ENCODE assay signal across 18 cellular contexts in the genomic region with DNA sequence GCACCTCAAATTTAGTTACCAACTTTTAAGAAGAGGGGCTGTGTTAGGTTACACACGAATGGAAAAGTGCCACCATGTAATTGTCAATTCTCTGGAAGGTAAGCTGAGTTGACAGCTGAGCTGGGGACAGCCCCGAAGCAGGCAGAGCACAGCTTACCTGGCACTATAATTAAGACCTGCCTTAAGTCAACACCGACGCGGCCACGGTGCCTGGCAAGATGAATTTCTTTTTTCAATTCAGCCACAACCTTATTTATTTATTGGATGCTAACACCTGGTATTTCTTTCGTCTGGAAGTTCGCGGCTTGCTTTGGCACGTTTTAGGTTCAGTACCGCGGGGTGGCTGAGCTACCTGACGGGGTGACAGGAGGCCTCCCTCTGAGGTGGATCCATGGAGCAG. TPM values are rescaled to one million over a fixed set of nuclear protein-coding genes. Genes with fewer than 3 reads are reported as not detected.
"Had no signal": no experiment of that assay in that cellular context is flagged by ENCODE, and none has a peak within 500 bp of the region (broad histone marks: within the 10 kb centered on the region; RNA-seq: fewer than 3 reads in every experiment).

No MANE protein-coding gene starts in this region.

- H3K27ac ChIP-seq: ascending aorta, colonic mucosa had no signal

- H3K36me3 ChIP-seq: ascending aorta, colonic mucosa had no signal

- ATAC-seq: activated CD8-positive, alpha-beta T cell treated with anti-CD3 and anti-CD28 coated beads for 36 hours; activated T-cell treated with anti-CD3 and anti-CD28 coated beads, Interleukin-2, amount 50 U/mL, for 4 hours; left lobe of liver; stimulated activated naive B cell treated with anti-CD40 and anti-IgM and Interleukin-4, amounts not matched to agents 10 μg/mL and 1 μg/mL and 100 μg/mL, for 72 hours had no signal

- H3K4me3 ChIP-seq: ascending aorta, colonic mucosa, lung had no signal

- H3K9me3 ChIP-seq: ascending aorta, colonic mucosa had no signal

- DNase-seq: activated CD4-positive, alpha-beta T cell treated with anti-CD3 and anti-CD28 coated beads, Interleukin-2, amount 10 ng/mL, durations not matched to agents 24 days and 14 days; activated CD8-positive, alpha-beta T cell treated with anti-CD3 and anti-CD28 coated beads for 36 hours; activated effector memory CD4-positive, alpha-beta T cell treated with Interleukin-2 at 50 U/mL for 16 hours; activated naive CD4-positive, alpha-beta T cell treated with anti-CD3 and anti-CD28 coated beads, Interleukin-2, amount 50 U/mL, for 16 hours; activated T-cell treated with anti-CD3 and anti-CD28 coated beads, Interleukin-2, amount 50 U/mL, for 4 hours; colonic mucosa; erythroblast; foreskin melanocyte; glutamatergic neuron; hypothalamus; islet precursor cell; occipital lobe; retina; stimulated activated naive B cell treated with anti-CD40 and anti-IgM and Interleukin-4, amounts not matched to agents 10 μg/mL and 1 μg/mL and 100 μg/mL, for 72 hours had no signal

- H3K4me1 ChIP-seq: ascending aorta, colonic mucosa had no signal

- H3K27me3 ChIP-seq: ascending aorta, colonic mucosa had no signal

RNA-seq across cellular contexts. Expression of a gene that starts 40.6 kb away (rescaled TPM):
- polyA plus RNA-seq: neural cell had no signal
